20 cellular contexts compared by ENCODE assay signal in the genomic region with DNA sequence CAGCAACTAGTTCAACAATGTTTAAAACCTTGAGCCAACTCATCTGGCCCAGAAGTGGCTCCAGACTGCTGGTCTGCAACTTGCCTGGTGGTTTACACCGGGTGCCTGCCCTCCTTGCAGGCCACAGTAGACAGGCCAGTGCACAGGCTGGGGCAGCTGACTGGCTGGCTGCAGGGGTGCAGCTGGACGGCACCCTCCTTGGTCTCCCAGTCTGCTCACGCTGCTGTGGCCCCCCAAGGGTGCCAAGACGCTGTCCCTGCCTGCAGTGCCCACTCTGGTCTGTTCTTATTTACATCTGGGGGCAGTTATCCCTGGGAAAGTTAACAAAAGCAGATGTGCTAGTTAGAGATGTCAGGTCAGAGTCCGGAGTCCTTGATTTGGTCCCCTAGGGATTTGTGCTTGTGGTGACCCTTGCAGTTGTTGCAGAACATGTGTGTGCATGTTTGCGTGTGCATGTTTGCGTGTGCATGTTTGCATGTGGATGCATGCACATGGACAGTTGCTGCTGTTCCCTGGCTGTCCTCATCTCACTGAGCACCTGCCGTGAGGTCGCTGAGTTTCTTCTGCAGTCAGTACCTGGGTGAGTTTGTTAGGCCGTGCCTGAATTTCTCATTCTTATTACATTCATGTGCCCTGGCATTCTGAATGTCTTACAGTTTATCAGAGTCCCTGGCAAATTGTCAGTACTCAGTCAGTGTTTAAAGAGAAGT. TPM values are rescaled to one million over a fixed set of nuclear protein-coding genes. Genes with fewer than 3 reads are reported as not detected.
"Had no signal": no experiment of that assay in that cellular context is flagged by ENCODE, and none has a peak within 500 bp of the region (broad histone marks: within the 10 kb centered on the region; RNA-seq: fewer than 3 reads in every experiment).

No MANE protein-coding gene starts in this region.

- H3K27ac ChIP-seq: esophagus squamous epithelium, gastroesophageal sphincter, pancreas, psoas muscle, right lobe of liver, uterus had no signal

- H3K36me3 ChIP-seq: pancreas, uterus had no signal

- H3K4me1 ChIP-seq: gastroesophageal sphincter, pancreas, uterus had no signal

- H3K9me3 Mint-ChIP-seq: central memory CD8-positive, alpha-beta T cell; effector memory CD8-positive, alpha-beta T cell; memory B cell had no signal

- H3K27me3 Mint-ChIP-seq: central memory CD8-positive, alpha-beta T cell; effector memory CD8-positive, alpha-beta T cell; memory B cell; type B pancreatic cell had no signal

- H3K4me3 ChIP-seq: esophagus squamous epithelium, gastroesophageal sphincter, pancreas, psoas muscle, right lobe of liver, uterus had no signal

- H3K9me3 ChIP-seq: esophagus squamous epithelium, gastroesophageal sphincter, pancreas, psoas muscle, right lobe of liver, uterus had no signal

- H3K4me3 Mint-ChIP-seq: central memory CD8-positive, alpha-beta T cell; memory B cell; mesothelial cell of epicardium; nephron; type B pancreatic cell had no signal

- DNase-seq: effector memory CD8-positive, alpha-beta T cell; esophagus squamous epithelium; foreskin fibroblast; left colon; occipital lobe; psoas muscle; retina; stimulated activated CD4-positive, alpha-beta T cell treated with anti-CD3 and anti-CD28 coated beads, Interleukin-2, amount 100 ng/mL, for 24 hours; stimulated activated CD4-positive, alpha-beta T cell treated with anti-CD3 and anti-CD28 coated beads, Interleukin-4, amount 100 ng/mL, for 4 hours; stimulated activated naive CD4-positive, alpha-beta T cell treated with Interleukin-2 at 50 U/mL for 16 hours; uterus had no signal

- H3K27ac Mint-ChIP-seq: mesothelial cell of epicardium, nephron, type B pancreatic cell had no signal

- ATAC-seq: effector memory CD8-positive, alpha-beta T cell; gastroesophageal sphincter; left colon; pancreas; right lobe of liver had no signal

- H3K27me3 ChIP-seq: esophagus squamous epithelium, gastroesophageal sphincter, pancreas, right lobe of liver, uterus had no signal

RNA-seq across cellular contexts. Expression of a gene that starts 48.2 kb away (rescaled TPM):
- total RNA-seq: mesothelial cell of epicardium, myocyte had no signal
